In the genomic region with DNA sequence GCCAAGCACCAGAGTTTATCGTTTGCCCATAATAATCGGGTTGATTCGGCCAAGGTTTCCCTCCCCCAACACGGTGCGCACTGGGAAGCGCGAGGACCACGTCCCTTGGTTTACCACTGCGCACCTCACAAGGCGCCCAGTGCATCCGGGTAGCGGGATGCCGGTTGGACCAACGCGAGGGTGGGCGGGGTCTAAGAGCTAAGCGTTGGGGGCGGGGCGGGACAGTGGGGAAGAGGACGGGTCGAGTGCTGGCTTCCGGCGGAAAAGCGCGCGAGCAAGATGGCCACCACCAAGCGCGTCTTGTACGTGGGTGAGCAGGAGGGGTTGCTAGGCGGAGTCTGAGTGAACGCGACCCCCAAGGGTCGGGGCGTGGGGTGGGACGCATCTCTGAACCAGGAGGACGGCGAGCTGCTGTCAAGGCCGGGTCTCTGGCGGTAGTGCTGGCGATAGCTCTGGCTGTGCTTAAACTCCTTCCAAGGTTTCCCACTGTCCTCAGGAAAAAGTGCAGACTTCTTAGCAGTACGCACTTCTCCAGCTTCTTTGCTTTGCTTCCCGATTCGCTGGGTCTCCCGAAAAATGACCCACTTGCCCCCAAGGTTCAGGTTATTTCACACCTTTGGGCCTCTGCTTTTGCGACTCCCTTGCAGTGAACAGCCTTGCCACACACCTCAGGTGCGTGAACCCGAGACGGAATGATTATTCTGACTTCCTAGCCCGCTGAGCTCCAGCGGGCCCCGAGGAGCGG, we compare ENCODE assay signal across 8 cellular contexts. TPM values are rescaled to one million over a fixed set of nuclear protein-coding genes. Genes with fewer than 3 reads are reported as not detected.
DNase-seq lines count a peak whose midpoint lies in the region; ATAC-seq and TF ChIP-seq lines count a peak whose summit lies in the region.

A gene (plus strand): TSS at position 261 of the 745 bp plus-strand sequence. CDS start 19 bp downstream, at position 280.

- peak within 1 kb of the TSS; percentile 97 for H3K4me3 Mint-ChIP-seq in activated CD4-positive, alpha-beta T cell treated with anti-CD3 and anti-CD28 coated beads, Interleukin-2, amount 10 ng/mL, durations not matched to agents 24 days and 14 days

- intact Hi-C loops in activated CD4-positive, alpha-beta T cell treated with anti-CD3 and anti-CD28 coated beads, Interleukin-2, amount 10 ng/mL, durations not matched to agents 24 days and 14 days (cut with micrococcal nuclease) = loop anchor here (10.0 kb wide), 1 partner anchor 56 kb away; no protein-coding TSS in a partner anchor
- intact Hi-C loops in colonic mucosa (cut with DNase I) = no loop called here
- intact Hi-C loops in left colon (cut with DNase I, micrococcal nuclease) = no loop called here

- H3K9me3 Mint-ChIP-seq in activated CD4-positive, alpha-beta T cell treated with anti-CD3 and anti-CD28 coated beads, Interleukin-2, amount 10 ng/mL, durations not matched to agents 24 days and 14 days = peaks cover 4% of the 10 kb centered on the region

- peak within 1 kb of the TSS; percentile 69 for H3K4me3 ChIP-seq in colonic mucosa

- DNase-seq in ACHN (peak; percentile 87), NCI-H69 (lab: John Stamatoyannopoulos, UW) (peak; percentile 96), colonic mucosa (peak; percentile 98), left colon (peak; percentile 93 to 99)
- peak; percentile 96 for DNase-seq in activated CD4-positive, alpha-beta T cell treated with anti-CD3 and anti-CD28 coated beads, Interleukin-2, amount 10 ng/mL, durations not matched to agents 24 days and 14 days
- DNase-seq in stimulated activated CD4-positive, alpha-beta T cell treated with anti-CD3 and anti-CD28 coated beads, Interleukin-1b, Interleukin-23, amount 100 ng/mL, for 4 hours (ENCODE audit: low read depth in 2 of 2) = peak; percentile 94 to 99

- peaks cover 2% of the 10 kb centered on the region for H3K27me3 Mint-ChIP-seq in activated CD4-positive, alpha-beta T cell treated with anti-CD3 and anti-CD28 coated beads, Interleukin-2, amount 10 ng/mL, durations not matched to agents 24 days and 14 days

- peak within 1 kb of the TSS; percentile 37 for H3K27ac ChIP-seq in colonic mucosa

- H3K9me3 ChIP-seq in colonic mucosa = no peaks in the 10 kb centered on the region

- TF ChIP-seq CTCF in colonic mucosa (IDR thresholded peaks at IDR 0.05) = no peak

- in situ Hi-C loops in ACHN (cut with HindIII; ENCODE audit: low pct_ligation_motif_present, low pct_unique_long_range_greater_than_20kb, low sequenced_read_pairs) = no loop called here

- peaks cover 40% of the 10 kb centered on the region for H3K4me1 Mint-ChIP-seq in activated CD4-positive, alpha-beta T cell treated with anti-CD3 and anti-CD28 coated beads, Interleukin-2, amount 10 ng/mL, durations not matched to agents 24 days and 14 days

- peak within 1 kb of the TSS; percentile 93 for H3K27ac Mint-ChIP-seq in activated CD4-positive, alpha-beta T cell treated with anti-CD3 and anti-CD28 coated beads, Interleukin-2, amount 10 ng/mL, durations not matched to agents 24 days and 14 days

- H3K27me3 ChIP-seq in colonic mucosa = peaks cover 5% of the 10 kb centered on the region

- H3K36me3 Mint-ChIP-seq in activated CD4-positive, alpha-beta T cell treated with anti-CD3 and anti-CD28 coated beads, Interleukin-2, amount 10 ng/mL, durations not matched to agents 24 days and 14 days (ENCODE audit: low read depth) = peaks cover 34% of the 10 kb centered on the region

- no peaks in the 10 kb centered on the region for H3K36me3 ChIP-seq in colonic mucosa

- peak; percentile 93 for ATAC-seq in GM19035 (IDR thresholded peaks at IDR 0.05; ENCODE audit: unreplicated experiment)
- ATAC-seq in HG03442 (IDR thresholded peaks at IDR 0.05; ENCODE audit: unreplicated experiment) = peak; percentile 80
- ATAC-seq in left colon = peak; percentile 100

- H3K4me1 ChIP-seq in colonic mucosa = no peaks in the 10 kb centered on the region

- peak within 1 kb of the TSS; percentile 48 to 85 for H3K9ac ChIP-seq in colonic mucosa (ENCODE audit: low read depth in 2 of 2, low read length in 2 of 2)

RNA-seq across cellular contexts. Expression of the gene that starts here (rescaled TPM):
- total RNA-seq in activated CD4-positive, alpha-beta T cell treated with anti-CD3 and anti-CD28 coated beads, Interleukin-2, amount 10 ng/mL, durations not matched to agents 24 days and 14 days = 71.3 and 76.7 TPM in 2 replicates
- total RNA-seq in colonic mucosa = 10 to 100 TPM; 34.7 to 42.6 TPM
- 10 to 100 TPM; 33.5 to 38.4 TPM for total RNA-seq in left colon

Comparison
In these comparisons a context has a peak if more than half of its experiments do, and no peak if none do; other contexts are left out.
1. Peak in every context shown above with its lines: DNase-seq, ATAC-seq, H3K4me3 ChIP-seq and H3K27ac ChIP-seq.